In the genomic region with DNA sequence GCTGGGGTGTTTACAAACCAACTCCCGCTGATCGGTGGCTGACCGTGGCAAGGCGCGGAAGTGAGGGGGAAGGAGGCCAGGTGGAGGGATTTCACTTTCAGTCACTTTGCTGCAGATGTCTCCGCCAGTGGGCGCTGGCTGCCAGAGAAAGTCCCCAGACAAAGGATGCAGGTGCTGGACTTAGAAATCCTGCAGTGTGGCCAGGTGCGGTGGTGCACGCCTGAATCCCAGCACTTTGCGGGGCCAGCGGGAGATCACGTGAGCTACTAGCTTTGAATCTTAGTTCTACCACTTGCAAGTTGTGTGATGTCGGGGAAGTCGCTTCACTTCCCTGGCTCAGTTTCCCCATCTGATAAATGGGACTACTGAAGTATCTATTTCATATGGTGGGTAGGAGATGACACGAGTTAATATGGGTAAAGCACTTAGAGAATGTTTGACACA, we compare ENCODE assay signal across 8 cellular contexts.
DNase-seq lines count a peak whose midpoint lies in the region; ATAC-seq, FAIRE-seq and TF ChIP-seq lines count a peak whose summit lies in the region.

No MANE protein-coding gene starts in this region.

- no peaks in the 10 kb centered on the region for H3K27me3 Mint-ChIP-seq in T-cell

- no peaks in the 10 kb centered on the region for H3K27me3 ChIP-seq in pancreas

- POLR2A ChIA-PET in T-cell (lab: Charles Lee), result no interaction called here

- intact Hi-C loops in pancreas (cut with DNase I), result no loop called here

- no peak overlapping the region for H3K27ac Mint-ChIP-seq in T-cell

- peak overlapping the region in 1 of 3 donors; percentile 9 for H3K4me3 Mint-ChIP-seq in T-cell

- H3K4me3 ChIP-seq in choroid plexus epithelial cell (ENCODE audit: low read depth, low read length) (no peak overlapping the region), pancreas (no peak overlapping the region)

- no peaks in the 10 kb centered on the region for H3K9me3 Mint-ChIP-seq in T-cell

- CTCF ChIA-PET in T-cell (lab: Charles Lee), result interaction anchor here in 1 of 2 donors (1.5 kb wide), 1 partner anchor 527 kb away, joined by 4 read pairs; no protein-coding TSS in a partner anchor

- TF ChIP-seq CTCF in choroid plexus epithelial cell (conservative IDR thresholded peaks at IDR 0.05; ENCODE audit: low read depth, low read length) (peak; percentile 59), pancreas (IDR thresholded peaks at IDR 0.05) (peak in 1 of 4 donors; percentile 24)

- DNase-seq in 8988T (peak; percentile 35), GM19239 (ENCODE audit: insufficient read length, low spot score) (peak; percentile 76), T-cell (peak; percentile 4 to 56 (median 34)), choroid plexus epithelial cell (ENCODE audit: low read depth) (peak; percentile 31), pancreas (peak in 5 of 6 donors; percentile 23 to 74 (median 33)), H54 (ENCODE audit: insufficient read length, low spot score) (no peak), KG1 (lab: John Stamatoyannopoulos, UW) (no peak)

- no peaks in the 10 kb centered on the region for H3K9me3 ChIP-seq in pancreas

- H3K36me3 ChIP-seq in pancreas, result no peaks in the 10 kb centered on the region

- H3K4me1 ChIP-seq in pancreas, result peaks cover 0 to 3% (median 0%) of the 10 kb centered on the region in 3 donors

- no peak for TF ChIP-seq POLR2A in H54 (IDR thresholded peaks at IDR 0.05; ENCODE audit: low read depth, low read length)

- peaks cover 4 to 9% (median 7%) of the 10 kb centered on the region in 3 donors for H3K4me1 Mint-ChIP-seq in T-cell

- peaks cover 2% of the 10 kb centered on the region for H3K36me3 Mint-ChIP-seq in T-cell

- no peak overlapping the region for H3K27ac ChIP-seq in pancreas

- FAIRE-seq in GM19239 (lab: Jason Lieb, UNC) (peak; percentile 86), pancreas (lab: Jason Lieb, UNC) (no peak), H54 (lab: Jason Lieb, UNC) (no peak)

- ATAC-seq in HG03442 (IDR thresholded peaks at IDR 0.05; ENCODE audit: unreplicated experiment) (peak; percentile 85), T-cell (replicated peaks in 1 of 4) (peak; percentile 38 to 53 (median 45)), pancreas (peak in 3 of 4 donors; percentile 69 to 85 (median 79))

- WGBS in pancreas, 2 donors, result 38 to 43% methylated on average over 15 of the region's 15 CpGs

Comparison
In these comparisons a context has a peak if more than half of its experiments do, and no peak if none do; other contexts are left out.
1. DNase-seq: peak in 8988T (single experiment), GM19239 (single experiment), T-cell (34 of 34), choroid plexus epithelial cell (single experiment) and pancreas (5 of 6); none in H54 (single experiment) and KG1 (single experiment).
2. Peak in every context shown above with its lines, with median percentiles within 50 percentile points of each other: ATAC-seq.